Comparison of ENCODE assay signal across 34 cellular contexts in genomic region chr14:29403091-29403490, GRCh38.
"Had no signal": no experiment of that assay in that cellular context is flagged by ENCODE, and none has a peak within 500 bp of the region (broad histone marks: within the 10 kb centered on the region; RNA-seq: fewer than 3 reads in every experiment).

No MANE protein-coding gene starts in this region.

- H3K4me3 ChIP-seq: MG63 had no signal

- H3K9me3 ChIP-seq: MG63 had no signal

- DNase-seq: Karpas-422, Kasumi-1, MG63, MM.1S, MV-4-11, NCI-H1048, NCI-H1092, NCI-H1092 treated with DMSO at 0.1 percent for 48 hours, NCI-H1105, NCI-H1105 treated with DMSO at 0.1 percent for 48 hours, NCI-H1417, NCI-H1417 treated with DMSO at 0.1 percent for 48 hours, NCI-H1436, NCI-H1436 treated with DMSO at 0.1 percent for 48 hours, NCI-H146, NCI-H1694, NCI-H1694 treated with DMSO at 0.1 percent for 48 hours, NCI-H187, NCI-H187 treated with DMSO at 0.1 percent for 48 hours, NCI-H1930, NCI-H2029, NCI-H2029 treated with DMSO at 0.1 percent for 48 hours, NCI-H2081, NCI-H2081 treated with DMSO at 0.1 percent for 48 hours, NCI-H2107, NCI-H2171, NCI-H2171 treated with DMSO at 0.1 percent for 48 hours, NCI-H2227 treated with DMSO at 0.1 percent for 48 hours, NCI-H226, NCI-H345, NCI-H446, NCI-H446 treated with DMSO at 0.1 percent for 48 hours, NCI-H510A, NCI-H510A treated with DMSO at 0.1 percent for 48 hours had no signal

- H3K36me3 ChIP-seq: MG63 had no signal

- H3K27me3 ChIP-seq: MG63 had no signal
